Comparison of ENCODE assay signal across 9 cellular contexts in the genomic region with DNA sequence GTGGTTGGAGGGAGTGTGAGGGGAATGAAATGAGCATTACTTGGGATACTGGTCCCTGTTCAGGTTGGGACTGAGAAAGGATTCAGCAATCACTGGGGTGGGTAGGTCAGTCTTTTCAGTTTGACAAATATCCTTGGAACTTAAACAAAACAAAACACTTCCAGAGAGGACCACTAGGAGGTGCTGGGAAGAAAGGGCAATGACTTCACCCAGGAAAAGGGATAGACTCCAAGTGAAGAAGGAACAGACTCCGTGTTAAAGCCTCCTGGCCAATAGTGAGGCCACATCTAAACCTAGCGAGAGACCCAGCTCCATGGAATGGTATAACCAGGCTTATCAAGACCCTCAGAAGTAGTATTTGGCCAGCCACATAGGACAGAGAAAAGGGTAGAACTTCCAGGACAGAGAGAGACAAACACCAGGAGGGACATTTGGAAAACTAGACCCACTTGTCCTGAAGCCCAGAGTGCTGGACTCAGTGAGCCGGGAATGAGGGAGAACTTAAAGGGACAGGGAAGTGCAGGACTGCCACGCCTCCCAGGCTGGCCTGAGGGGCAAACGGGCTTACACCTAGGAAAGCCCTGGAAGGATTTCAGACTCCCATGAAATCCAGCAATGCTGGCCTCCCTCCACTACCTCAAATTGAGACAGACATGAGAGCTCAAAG. TPM values are rescaled to one million over a fixed set of nuclear protein-coding genes. Genes with fewer than 3 reads are reported as not detected.
DNase-seq lines count a peak whose midpoint lies in the region; ATAC-seq and TF ChIP-seq lines count a peak whose summit lies in the region.
"Had no signal": no experiment of that assay in that cellular context is flagged by ENCODE, and none has a peak within 500 bp of the region (broad histone marks: within the 10 kb centered on the region; RNA-seq: fewer than 3 reads in every experiment).

No MANE protein-coding gene starts in this region.

- H3K4me2 ChIP-seq in GM23248 (ENCODE audit: unreplicated experiment) = no peak overlapping the region

- peak; percentile 41 for DNase-seq in BE2C
- DNase-seq in GM23248 = peak; percentile 71
- DNase-seq in Panc1 (ENCODE audit: low read depth, low spot score) = no peak
- DNase-seq in fibroblast of gingiva (ENCODE audit: low read depth) = peak; percentile 43
- no peak for DNase-seq in osteocyte (ENCODE audit: extremely low spot score, unreplicated experiment)

- CTCF ChIA-PET in Panc1 (lab: Charles Lee) = interaction anchor here (1.3 kb wide), 1 partner anchor 150 kb away, joined by 3 read pairs; no protein-coding TSS in a partner anchor

- H3K36me3 ChIP-seq in BE2C = no peaks in the 10 kb centered on the region
- H3K36me3 ChIP-seq in GM23248 (ENCODE audit: low read depth) = no peaks in the 10 kb centered on the region
- H3K36me3 ChIP-seq in Panc1 (ENCODE audit: control insufficient read depth, insufficient read depth, low read length) = no peaks in the 10 kb centered on the region

- no peaks in the 10 kb centered on the region for H3K36me3 Mint-ChIP-seq in osteocyte (ENCODE audit: unreplicated experiment)

- H3K27me3 ChIP-seq in BE2C = no peaks in the 10 kb centered on the region
- H3K27me3 ChIP-seq in GM23248 (replicated peaks; ENCODE audit: insufficient read depth) = no peaks in the 10 kb centered on the region
- H3K27me3 ChIP-seq in Panc1 (ENCODE audit: control insufficient read depth, insufficient read depth, low read length) = no peaks in the 10 kb centered on the region

- H3K9me3 ChIP-seq in BE2C (no peaks in the 10 kb centered on the region), GM23248 (ENCODE audit: low read depth) (no peaks in the 10 kb centered on the region), Panc1 (ENCODE audit: control insufficient read depth, insufficient read depth, low read depth, low read length) (no peaks in the 10 kb centered on the region)

- TF ChIP-seq CTCF in BE2C (IDR thresholded peaks at IDR 0.05; ENCODE audit: low read depth, low read length) = peak; percentile 77
- peak; percentile 83 for TF ChIP-seq CTCF in Panc1 (IDR thresholded peaks at IDR 0.05)
- TF ChIP-seq CTCF in osteocyte (IDR thresholded peaks at IDR 0.05) = peak; percentile 58

- H3F3A ChIP-seq in GM23248 (ENCODE audit: insufficient read depth) = no peaks in the 10 kb centered on the region

- no peaks in the 10 kb centered on the region for H3K79me2 ChIP-seq in GM23248 (ENCODE audit: insufficient read depth)

- POLR2A ChIA-PET in Panc1 (lab: Charles Lee) = no interaction called here

- WGBS in GM23248 (ENCODE audit: low coverage in 1 of 2, low lambda C conversion rate in 2 of 2, missing lambda C conversion rate in 2 of 2), 2 experiments = 18 to 19% methylated on average over 5 of the region's 5 CpGs

- TSS peak; percentile 60 for BruUV-seq in Panc1 (replicated peaks; lab: Mats Ljungman, UMichigan)

- intact Hi-C loops in Panc1 (cut with micrococcal nuclease; ENCODE audit: unreplicated experiment) = loop anchor here (5.0 kb wide), 1 partner anchor 149 kb away; no protein-coding TSS in a partner anchor

- no peaks in the 10 kb centered on the region for H4K20me1 ChIP-seq in GM23248 (ENCODE audit: insufficient read depth)

- no peaks in the 10 kb centered on the region for H3K9me3 Mint-ChIP-seq in osteocyte (ENCODE audit: unreplicated experiment)

- no peak overlapping the region for H3K27ac ChIP-seq in GM23248
- H3K27ac ChIP-seq in Panc1 (ENCODE audit: low read length) = no peak overlapping the region
- H3K27ac ChIP-seq: epithelial cell of prostate had no signal

- no peak overlapping the region for H3K9ac ChIP-seq in GM23248

- ATAC-seq in Panc1 = peak; percentile 68; the same call in 1 of the 2 replicates
- ATAC-seq in HG03097 (IDR thresholded peaks at IDR 0.05; ENCODE audit: low FRiP score, unreplicated experiment) = no peak
- no peak for ATAC-seq in HG03159 (IDR thresholded peaks at IDR 0.05; ENCODE audit: unreplicated experiment)
- ATAC-seq in HG03025 (IDR thresholded peaks at IDR 0.05; ENCODE audit: low FRiP score, unreplicated experiment) = no peak

- no peaks in the 10 kb centered on the region for H3K9me2 ChIP-seq in GM23248 (ENCODE audit: insufficient read depth)

- peak overlapping the region; percentile 59; the same call in 1 of the 2 replicates for H2AFZ ChIP-seq in GM23248

- in situ Hi-C loops in GM23248 (cut with MboI) (no loop called here), Panc1 (cut with HindIII; ENCODE audit: low pct_unique_long_range_greater_than_20kb, low sequenced_read_pairs) (no loop called here)

- H3K4me1 Mint-ChIP-seq in osteocyte (ENCODE audit: unreplicated experiment) = peaks cover 8% of the 10 kb centered on the region

- H3K27ac Mint-ChIP-seq in osteocyte (ENCODE audit: unreplicated experiment) = no peak overlapping the region

- no peaks in the 10 kb centered on the region for H3K27me3 Mint-ChIP-seq in osteocyte (ENCODE audit: unreplicated experiment)

- no peak overlapping the region for H3K4me3 ChIP-seq in BE2C (ENCODE audit: low read depth, low read length)
- no peak overlapping the region for H3K4me3 ChIP-seq in GM23248
- no peak overlapping the region for H3K4me3 ChIP-seq in Panc1 (ENCODE audit: low read depth in 2 of 2, low read length in 2 of 2)

- H3K4me1 ChIP-seq in BE2C (peaks cover 9% of the 10 kb centered on the region), GM23248 (ENCODE audit: insufficient read depth) (no peaks in the 10 kb centered on the region), Panc1 (ENCODE audit: control insufficient read depth, insufficient read depth, low read length) (no peaks in the 10 kb centered on the region)

- no peak overlapping the region for H3K4me3 Mint-ChIP-seq in osteocyte (ENCODE audit: unreplicated experiment)

RNA-seq across cellular contexts. Expression of a gene that starts 19.6 kb away (rescaled TPM):
- not detected for polyA plus RNA-seq in BE2C (2012; ENCODE audit: insufficient read depth, insufficient read length, low read depth)
- not detected in 2 replicates for total RNA-seq in GM23248 (2014; rRNA removed; shearing (Covaris generic))
- polyA plus RNA-seq in GM23248 (2016; fragmentation: Nextera tagmentation; extraction: Ambion mirVana) = not detected in 2 replicates
- 4.3 TPM for total RNA-seq in Panc1 (2021; ENCODE audit: unreplicated experiment)
- 1.5 TPM for polyA plus RNA-seq in Panc1 (2012; ENCODE audit: insufficient read length)
- total RNA-seq in osteocyte = not detected in 2 replicates

RNA-seq across cellular contexts. Expression of a gene that starts 55.0 kb away (rescaled TPM):
- polyA plus RNA-seq in BE2C (2012; ENCODE audit: insufficient read depth, insufficient read length, low read depth) = 25.1 TPM
- 23.4 and 29.7 TPM in 2 replicates for total RNA-seq in GM23248 (2014; rRNA removed; shearing (Covaris generic))
- 24.8 and 25.7 TPM in 2 replicates for polyA plus RNA-seq in GM23248 (2016; fragmentation: Nextera tagmentation; extraction: Ambion mirVana)
- 65.6 TPM for total RNA-seq in Panc1 (2021; ENCODE audit: unreplicated experiment)
- polyA plus RNA-seq in Panc1 (2012; ENCODE audit: insufficient read length) = 50.7 TPM
- total RNA-seq in osteocyte = 49.2 and 49.3 TPM in 2 replicates

Comparison
In these comparisons a context has a peak if more than half of its experiments do, and no peak if none do; other contexts are left out.
1. DNase-seq: peak in BE2C (single experiment), GM23248 (single experiment) and fibroblast of gingiva (single experiment); none in Panc1 (single experiment) and osteocyte (single experiment).
2. Peak in every context shown above with its lines, with median percentiles within 50 percentile points of each other: CTCF ChIP-seq.